In genomic region chr11:27718346-27718852, GRCh38 we compare ENCODE assay signal across 8 cellular contexts. TPM values are rescaled to one million over a fixed set of nuclear protein-coding genes. Genes with fewer than 3 reads are reported as not detected.
DNase-seq lines count a peak whose midpoint lies in the region; ATAC-seq lines count a peak whose summit lies in the region.

No MANE protein-coding gene starts in this region.

- ATAC-seq in T-helper 17 cell, result no peak

- H3K4me1 Mint-ChIP-seq in T-helper 17 cell, result peaks cover 2% of the 10 kb centered on the region

- DNase-seq in COLO668 (lab: John Stamatoyannopoulos, UW; ENCODE audit: unreplicated experiment), result peak; percentile 37
- DNase-seq in NCI-H146 treated with DMSO at 0.1 percent for 48 hours (lab: John Stamatoyannopoulos, UW; ENCODE audit: unreplicated experiment), result peak; percentile 60
- peak; percentile 74 for DNase-seq in amniotic stem cell (lab: John Stamatoyannopoulos, UW)
- DNase-seq in iPS DF 6.9 (ENCODE audit: low read depth, low spot score), result no peak
- DNase-seq in stromal cell of bone marrow (ENCODE audit: low read depth), result peak; percentile 81
- DNase-seq in T-helper 17 cell, result no peak
- no peak for DNase-seq in HuH-7 (ENCODE audit: low spot score)
- DNase-seq in effector CD4-positive, alpha-beta T cell, result no peak

- no peaks in the 10 kb centered on the region for H3K36me3 ChIP-seq in iPS DF 6.9 (ENCODE audit: control insufficient read depth, insufficient read depth, low read length)

- H3K9me3 ChIP-seq in iPS DF 6.9 (ENCODE audit: control insufficient read depth, insufficient read depth, low read length) (no peaks in the 10 kb centered on the region), T-helper 17 cell (ENCODE audit: control insufficient read depth, low read length, poor library complexity, severe bottlenecking) (peaks cover 3% of the 10 kb centered on the region)

- no peak overlapping the region for H3K27ac ChIP-seq in iPS DF 6.9 (ENCODE audit: low read length)

- WGBS in iPS DF 6.9 (ENCODE audit: insufficient coverage, insufficient read length), result no CpG with 5 or more reads among the region's 29 CpGs

- peaks cover 13% of the 10 kb centered on the region for H3K27me3 ChIP-seq in iPS DF 6.9 (ENCODE audit: control insufficient read depth, insufficient read depth, low read length)

- H3K4me3 Mint-ChIP-seq in T-helper 17 cell, result no peak overlapping the region

- H3K4me1 ChIP-seq in iPS DF 6.9 (ENCODE audit: control insufficient read depth, insufficient read depth, low read length), result peaks cover 5% of the 10 kb centered on the region; the same call in 1 of the 2 replicates

- H3K36me3 Mint-ChIP-seq in T-helper 17 cell (ENCODE audit: low read depth), result peaks cover 1% of the 10 kb centered on the region

- no peak overlapping the region for H3K27ac Mint-ChIP-seq in T-helper 17 cell

- H3K4me3 ChIP-seq in iPS DF 6.9 (ENCODE audit: low read length), result peak overlapping the region; percentile 65; the same call in 1 of the 2 replicates

- H3K27me3 Mint-ChIP-seq in T-helper 17 cell, result peaks cover 69% of the 10 kb centered on the region

RNA-seq across cellular contexts. Expression of gene BDNF, which starts 18.1 kb away (rescaled TPM):
- total RNA-seq in T-helper 17 cell, result not detected

Comparison
In these comparisons a context has a peak if more than half of its experiments do, and no peak if none do; other contexts are left out.
1. DNase-seq: peak in COLO668 (single experiment), NCI-H146 treated with DMSO at 0.1 percent for 48 hours (single experiment), amniotic stem cell (single experiment) and stromal cell of bone marrow (single experiment); none in iPS DF 6.9 (single experiment), T-helper 17 cell (0 of 3), HuH-7 (single experiment) and effector CD4-positive, alpha-beta T cell (single experiment).